23 cellular contexts compared by ENCODE assay signal in genomic region chr15:36426696-36427095, GRCh38.
DNase-seq lines count a peak whose midpoint lies in the region; ATAC-seq and TF ChIP-seq lines count a peak whose summit lies in the region.
"Had no signal": no experiment of that assay in that cellular context is flagged by ENCODE, and none has a peak within 500 bp of the region (broad histone marks: within the 10 kb centered on the region; RNA-seq: fewer than 3 reads in every experiment).

No MANE protein-coding gene starts in this region.

- no peak overlapping the region for H2AK5ac ChIP-seq in mesenchymal stem cell (ENCODE audit: low read length, severe bottlenecking)

- TF ChIP-seq CTCF in SK-N-SH (IDR thresholded peaks at IDR 0.05) (no peak), RWPE1 (conservative IDR thresholded peaks at IDR 0.05; ENCODE audit: low read depth) (no peak)

- no peaks in the 10 kb centered on the region for H3K9me2 ChIP-seq in SK-N-SH

- ATAC-seq in SK-N-SH treated with all-trans-retinoic acid at 6 μM for 48 hours, result no peak
- no peak for ATAC-seq in GM18873 (IDR thresholded peaks at IDR 0.05; ENCODE audit: low FRiP score, unreplicated experiment)
- ATAC-seq: CD8-positive, alpha-beta T cell had no signal

- TF ChIP-seq RAD21 in SK-N-SH (IDR thresholded peaks at IDR 0.05; ENCODE audit: low read length), result no peak

- H3K4me3 ChIP-seq in SK-N-SH (ENCODE audit: low read depth in 2 of 2, low read length in 1 of 2) (no peak overlapping the region), adipocyte (ENCODE audit: low read length) (no peak overlapping the region), mesenchymal stem cell (ENCODE audit: insufficient read depth in 1 of 2, low read depth in 1 of 2, low read length in 2 of 2) (no peak overlapping the region)
- H3K4me3 ChIP-seq: BLaER1 treated with 17β-estradiol and CSF1 and Interleukin-3, amounts not matched to agents 10 nM and 100 nM; MG63; SK-N-MC had no signal

- no peaks in the 10 kb centered on the region for H4K20me1 ChIP-seq in SK-N-SH (ENCODE audit: insufficient read depth)
- H4K20me1 ChIP-seq: BLaER1 treated with 17β-estradiol and CSF1 and Interleukin-3, amounts not matched to agents 10 nM and 100 nM had no signal

- H3K9me3 ChIP-seq in SK-N-SH, result no peaks in the 10 kb centered on the region
- peaks cover 10% of the 10 kb centered on the region for H3K9me3 ChIP-seq in adipocyte (ENCODE audit: control insufficient read depth, low read length)
- H3K9me3 ChIP-seq in mesenchymal stem cell (ENCODE audit: control insufficient read depth, low read length), result peaks cover 9% of the 10 kb centered on the region
- H3K9me3 ChIP-seq: MG63 had no signal

- H3K18ac ChIP-seq in mesenchymal stem cell (ENCODE audit: low read depth in 1 of 2, low read length in 2 of 2), result peak overlapping the region in 1 of 2 experiments; percentile 93

- no peak overlapping the region for H3K14ac ChIP-seq in mesenchymal stem cell (ENCODE audit: low read length in 2 of 2)

- peak overlapping the region; percentile 38 for H2BK120ac ChIP-seq in mesenchymal stem cell (ENCODE audit: low read depth, low read length)

- peak overlapping the region in 1 of 2 experiments; percentile 83 for H2BK12ac ChIP-seq in mesenchymal stem cell (ENCODE audit: low read length in 2 of 2)

- no peak overlapping the region for H2BK15ac ChIP-seq in mesenchymal stem cell (ENCODE audit: low read depth, poor library complexity, severe bottlenecking)

- 98% methylated on average over 4 of the region's 4 CpGs for WGBS in SK-N-SH (ENCODE audit: low lambda C conversion rate)
- WGBS in mesenchymal stem cell, result 77% methylated on average over 4 of the region's 4 CpGs

- H3K4me1 ChIP-seq in SK-N-SH (ENCODE audit: control insufficient read depth in 1 of 2, insufficient read depth in 2 of 2, low read depth in 1 of 2, low read length in 1 of 2) (peaks cover 17 to 25% of the 10 kb centered on the region in 2 experiments), adipocyte (ENCODE audit: control insufficient read depth, insufficient read depth, low read length) (peaks cover 49% of the 10 kb centered on the region), mesenchymal stem cell (ENCODE audit: control insufficient read depth, insufficient read depth, low read depth, low read length) (no peaks in the 10 kb centered on the region)

- POLR2A ChIA-PET in SK-N-SH (lab: Yijun Ruan, JAX), result no interaction called here
- POLR2A ChIA-PET in RWPE1 (lab: Yijun Ruan, JAX; ENCODE audit: low non-redundant PET), result interaction anchor here (0.5 kb wide), 1 partner anchor 14 kb away, joined by 8 read pairs; no protein-coding TSS in a partner anchor

- no peaks in the 10 kb centered on the region for H3K79me1 ChIP-seq in mesenchymal stem cell (replicated peaks; ENCODE audit: low read length, poor library complexity, severe bottlenecking)

- H3K36me3 ChIP-seq in SK-N-SH (replicated peaks in 1 of 2; ENCODE audit: control insufficient read depth in 1 of 2, insufficient read depth in 2 of 2, low read length in 1 of 2), result no peaks in the 10 kb centered on the region
- H3K36me3 ChIP-seq in adipocyte (ENCODE audit: control insufficient read depth, insufficient read depth, low read length, severe bottlenecking), result no peaks in the 10 kb centered on the region
- H3K36me3 ChIP-seq in mesenchymal stem cell (ENCODE audit: control insufficient read depth in 1 of 2, insufficient read depth in 2 of 2, low read depth in 1 of 2, low read length in 2 of 2), result no peaks in the 10 kb centered on the region
- H3K36me3 ChIP-seq: BLaER1 treated with 17β-estradiol and CSF1 and Interleukin-3, amounts not matched to agents 10 nM and 100 nM; MG63 had no signal

- no peak for TF ChIP-seq EP300 in SK-N-SH (IDR thresholded peaks at IDR 0.05; ENCODE audit: borderline replicate concordance in 1 of 2, low read depth in 1 of 2, low read length in 1 of 2)

- H4K91ac ChIP-seq in mesenchymal stem cell (ENCODE audit: low read length), result no peak overlapping the region

- H3K27ac ChIP-seq in SK-N-SH (ENCODE audit: low read depth in 2 of 2, low read length in 1 of 2) (no peak overlapping the region; a peak in 1 of 4 replicates), mesenchymal stem cell (ENCODE audit: low read length, poor library complexity, severe bottlenecking) (no peak overlapping the region), RWPE1 (no peak overlapping the region)
- H3K27ac ChIP-seq: BLaER1 treated with 17β-estradiol and CSF1 and Interleukin-3, amounts not matched to agents 10 nM and 100 nM; HL-60; SK-N-MC had no signal

- H3K27me3 ChIP-seq in SK-N-SH (ENCODE audit: insufficient read depth) (no peaks in the 10 kb centered on the region), adipocyte (replicated peaks; ENCODE audit: control insufficient read depth, insufficient read depth, low read length) (no peaks in the 10 kb centered on the region), mesenchymal stem cell (ENCODE audit: control insufficient read depth in 1 of 2, insufficient read depth in 1 of 2, low read length in 2 of 2) (no peaks in the 10 kb centered on the region)
- H3K27me3 ChIP-seq: BLaER1 treated with 17β-estradiol and CSF1 and Interleukin-3, amounts not matched to agents 10 nM and 100 nM; MG63 had no signal

- H3K4ac ChIP-seq in mesenchymal stem cell (ENCODE audit: low read depth in 1 of 2, low read length in 2 of 2), result peak overlapping the region in 1 of 2 experiments; percentile 86

- DNase-seq in SK-N-SH, result no peak
- DNase-seq in adipocyte (ENCODE audit: low read depth), result no peak
- DNase-seq in mesenchymal stem cell, result peak; percentile 50
- no peak for DNase-seq in NCI-H2081 treated with DMSO at 0.1 percent for 48 hours (lab: John Stamatoyannopoulos, UW)
- no peak for DNase-seq in 8988T
- DNase-seq in RWPE1 (ENCODE audit: low spot score), result no peak
- DNase-seq: CD8-positive, alpha-beta T cell; DMS79; Karpas-422; MG63; NCI-H1048; NCI-H1436; NCI-H2081; NCI-H510A; NCI-H748 treated with DMSO at 0.1 percent for 48 hours; NK-92 treated with Interleukin-12 subunit alpha and Interleukin-12 subunit beta, amount 100 ng/mL, for 24 hours; SHP77; T-helper 1 cell had no signal

- H3K4me2 ChIP-seq in SK-N-SH (no peak overlapping the region), mesenchymal stem cell (ENCODE audit: low read length, poor library complexity, severe bottlenecking) (no peak overlapping the region)
- H3K4me2 ChIP-seq: BLaER1 treated with 17β-estradiol and CSF1 and Interleukin-3, amounts not matched to agents 10 nM and 100 nM had no signal

- H3F3A ChIP-seq in SK-N-SH (replicated peaks; ENCODE audit: insufficient read depth), result peaks cover 36% of the 10 kb centered on the region

- no peaks in the 10 kb centered on the region for H3K79me2 ChIP-seq in SK-N-SH (ENCODE audit: insufficient read depth)

- H2AFZ ChIP-seq in SK-N-SH (ENCODE audit: low read depth) (0 out of 2 replicates have a peak overlapping the region, but pooled peaks have one; percentile 12), mesenchymal stem cell (ENCODE audit: low read depth, low read length) (no peak overlapping the region)

- no peak overlapping the region for H2BK5ac ChIP-seq in mesenchymal stem cell (ENCODE audit: low read depth, low read length, poor library complexity, severe bottlenecking)

- H4K8ac ChIP-seq in mesenchymal stem cell (ENCODE audit: low read length), result no peak overlapping the region

- H3K9ac ChIP-seq in SK-N-SH (no peak overlapping the region), adipocyte (ENCODE audit: low read length) (peak overlapping the region; percentile 27), mesenchymal stem cell (ENCODE audit: low read length) (no peak overlapping the region)
- H3K9ac ChIP-seq: BLaER1 treated with 17β-estradiol and CSF1 and Interleukin-3, amounts not matched to agents 10 nM and 100 nM had no signal

- CTCF ChIA-PET in SK-N-SH (lab: Yijun Ruan, JAX), result interaction anchor here (1.1 to 1.7 kb wide), 2 partner anchors 11 to 1465 kb away, joined by 3 to 5 read pairs; no protein-coding TSS in a partner anchor
- CTCF ChIA-PET in RWPE1 (lab: Yijun Ruan, JAX), result interaction anchor here (0.6 to 1.2 kb wide), 3 partner anchors 128 to 676 kb away, joined by 3 to 4 read pairs (median 3); no protein-coding TSS in a partner anchor

- no peak overlapping the region for H3K23ac ChIP-seq in mesenchymal stem cell (ENCODE audit: low read length in 2 of 2)

TF ChIP-seq in SK-N-SH, 30 proteins besides CTCF, POLR2A, EP300 and RAD21 (continues in another document):
- TF ChIP-seq RCOR1 (IDR thresholded peaks at IDR 0.05; ENCODE audit: low read length) (no peak), FOXJ3 (CRISPR knock-in tag; IDR thresholded peaks at IDR 0.05) (no peak), NRF1 (IDR thresholded peaks at IDR 0.05; ENCODE audit: low read depth, low read length) (no peak), RFX5 (IDR thresholded peaks at IDR 0.05; ENCODE audit: low read length) (no peak), ELF1 (IDR thresholded peaks at IDR 0.05) (no peak), POLR2AphosphoS5 (IDR thresholded peaks at IDR 0.05; ENCODE audit: low read depth, low read length) (no peak), PBX3 (IDR thresholded peaks at IDR 0.05) (no peak)

TF ChIP-seq in SK-N-SH treated with all-trans-retinoic acid at 6 μM for 48 hours, 23 proteins besides CTCF, POLR2A, EP300 and RAD21 (continues in another document):
- TF ChIP-seq ZNF8 (CRISPR knock-in tag; IDR thresholded peaks at IDR 0.05) (no peak), RARB (CRISPR knock-in tag; IDR thresholded peaks at IDR 0.05) (no peak), TSHZ2 (CRISPR knock-in tag; IDR thresholded peaks at IDR 0.05) (no peak), ZFP30 (CRISPR knock-in tag; IDR thresholded peaks at IDR 0.05) (no peak), ZC3H10 (CRISPR knock-in tag; IDR thresholded peaks at IDR 0.05) (no peak)
